8 cellular contexts compared by ENCODE assay signal in genomic region chr16:19523559-19524355, GRCh38. TPM values are rescaled to one million over a fixed set of nuclear protein-coding genes. Genes with fewer than 3 reads are reported as not detected.
DNase-seq lines count a peak whose midpoint lies in the region; ATAC-seq and TF ChIP-seq lines count a peak whose summit lies in the region.

CCP110 (plus strand) TSS chr16:19523942; CDS start chr16:19527882, 3,940 bp downstream.

- POLR2A ChIA-PET in activated naive CD8-positive, alpha-beta T cell treated with anti-CD3 and anti-CD28 coated beads, Interleukin-2, amount 10 ng/mL, durations not matched to agents 7 days and 5 days (lab: Charles Lee), result interaction anchor here (0.6 to 3.8 kb wide), 11 partner anchors 9 to 733 kb away, joined by 3 to 48 read pairs (median 5); partner anchors contain the start of genes ARL6IP1, IQCK, KNOP1 and RPS15A

- no peaks in the 10 kb centered on the region for H3K27me3 Mint-ChIP-seq in activated naive CD8-positive, alpha-beta T cell treated with anti-CD3 and anti-CD28 coated beads, Interleukin-2, amount 10 ng/mL, durations not matched to agents 7 days and 5 days
- no peaks in the 10 kb centered on the region for H3K27me3 Mint-ChIP-seq in osteocyte (ENCODE audit: unreplicated experiment)

- peak within 1 kb of the TSS; percentile 43 to 54 for H3K27ac ChIP-seq in thoracic aorta

- H3K9me3 Mint-ChIP-seq in activated naive CD8-positive, alpha-beta T cell treated with anti-CD3 and anti-CD28 coated beads, Interleukin-2, amount 10 ng/mL, durations not matched to agents 7 days and 5 days, result no peaks in the 10 kb centered on the region
- H3K9me3 Mint-ChIP-seq in osteocyte (ENCODE audit: unreplicated experiment), result no peaks in the 10 kb centered on the region

- H3K4me1 ChIP-seq in thoracic aorta (ENCODE audit: control insufficient read depth in 1 of 2, low read depth in 2 of 2), result peaks cover 23 to 45% of the 10 kb centered on the region in 2 donors

- peak within 1 kb of the TSS; percentile 99 for H3K4me3 Mint-ChIP-seq in activated naive CD8-positive, alpha-beta T cell treated with anti-CD3 and anti-CD28 coated beads, Interleukin-2, amount 10 ng/mL, durations not matched to agents 7 days and 5 days
- H3K4me3 Mint-ChIP-seq in osteocyte (ENCODE audit: unreplicated experiment), result peak within 1 kb of the TSS; percentile 99

- peak within 1 kb of the TSS; percentile 97 for H3K27ac Mint-ChIP-seq in activated naive CD8-positive, alpha-beta T cell treated with anti-CD3 and anti-CD28 coated beads, Interleukin-2, amount 10 ng/mL, durations not matched to agents 7 days and 5 days
- H3K27ac Mint-ChIP-seq in osteocyte (ENCODE audit: unreplicated experiment), result peak within 1 kb of the TSS; percentile 96

- peaks cover 4% of the 10 kb centered on the region for H3K36me3 ChIP-seq in thoracic aorta

- intact Hi-C loops in Right ventricle myocardium inferior (cut with DNase I), result loop anchor here (1.0 to 10.0 kb wide), 3 partner anchors 32 to 719 kb away; partner anchors contain the start of genes ARL6IP1, COQ7 and VPS35L

- ATAC-seq in HG02759 (IDR thresholded peaks at IDR 0.05; ENCODE audit: unreplicated experiment), result peak; percentile 73
- ATAC-seq in activated naive CD8-positive, alpha-beta T cell treated with anti-CD3 and anti-CD28 coated beads, Interleukin-2, amount 10 ng/mL, durations not matched to agents 7 days and 5 days (ENCODE audit: low read depth), result peak; percentile 81
- ATAC-seq in Right ventricle myocardium inferior, result peak; percentile 93
- no peak for ATAC-seq in thoracic aorta (ENCODE audit: insufficient number of reproducible peaks, low FRiP score, low read depth)

- H3K4me1 Mint-ChIP-seq in activated naive CD8-positive, alpha-beta T cell treated with anti-CD3 and anti-CD28 coated beads, Interleukin-2, amount 10 ng/mL, durations not matched to agents 7 days and 5 days, result peaks cover 34% of the 10 kb centered on the region
- peaks cover 43% of the 10 kb centered on the region for H3K4me1 Mint-ChIP-seq in osteocyte (ENCODE audit: unreplicated experiment)

- no peaks in the 10 kb centered on the region for H3K27me3 ChIP-seq in thoracic aorta (replicated peaks; ENCODE audit: insufficient read depth)

- H3K9me3 ChIP-seq in thoracic aorta, result no peaks in the 10 kb centered on the region

- peak within 1 kb of the TSS; percentile 77 for H3K4me3 ChIP-seq in thoracic aorta

- H3K36me3 Mint-ChIP-seq in activated naive CD8-positive, alpha-beta T cell treated with anti-CD3 and anti-CD28 coated beads, Interleukin-2, amount 10 ng/mL, durations not matched to agents 7 days and 5 days, result peaks cover 8% of the 10 kb centered on the region
- peaks cover 7% of the 10 kb centered on the region for H3K36me3 Mint-ChIP-seq in osteocyte (ENCODE audit: unreplicated experiment)

- DNase-seq in NCI-H1417 (lab: John Stamatoyannopoulos, UW), result peak; percentile 88 to 97 (median 92)
- peak; percentile 76 to 89 for DNase-seq in SW 1271 (lab: John Stamatoyannopoulos, UW)
- DNase-seq in activated naive CD8-positive, alpha-beta T cell treated with anti-CD3 and anti-CD28 coated beads, Interleukin-2, amount 10 ng/mL, durations not matched to agents 7 days and 5 days, result peak; percentile 92
- DNase-seq in Right ventricle myocardium inferior (ENCODE audit: missing footprints), result peak; percentile 99
- DNase-seq in osteocyte (ENCODE audit: extremely low spot score, unreplicated experiment), result peak; percentile 98
- DNase-seq in thoracic aorta (ENCODE audit: low spot score), result peak; percentile 93

- TF ChIP-seq POLR2A in GM10847 (IDR thresholded peaks at IDR 0.05; ENCODE audit: extremely low read depth, insufficient read length), result peak; percentile 33

- TF ChIP-seq CTCF in osteocyte (IDR thresholded peaks at IDR 0.05) (no peak), thoracic aorta (IDR thresholded peaks at IDR 0.05) (no peak)

RNA-seq across cellular contexts. Expression of gene CCP110, which starts in this region (rescaled TPM):
- 10 to 100 TPM; 35.2 to 38.1 TPM for total RNA-seq in activated naive CD8-positive, alpha-beta T cell treated with anti-CD3 and anti-CD28 coated beads, Interleukin-2, amount 10 ng/mL, durations not matched to agents 7 days and 5 days
- total RNA-seq in Right ventricle myocardium inferior (8.5 TPM), osteocyte (12.4 and 15.5 TPM in 2 replicates), thoracic aorta (10 to 100 TPM; 20.4 to 30.7 TPM)
